23 cellular contexts compared by ENCODE assay signal in the genomic region with DNA sequence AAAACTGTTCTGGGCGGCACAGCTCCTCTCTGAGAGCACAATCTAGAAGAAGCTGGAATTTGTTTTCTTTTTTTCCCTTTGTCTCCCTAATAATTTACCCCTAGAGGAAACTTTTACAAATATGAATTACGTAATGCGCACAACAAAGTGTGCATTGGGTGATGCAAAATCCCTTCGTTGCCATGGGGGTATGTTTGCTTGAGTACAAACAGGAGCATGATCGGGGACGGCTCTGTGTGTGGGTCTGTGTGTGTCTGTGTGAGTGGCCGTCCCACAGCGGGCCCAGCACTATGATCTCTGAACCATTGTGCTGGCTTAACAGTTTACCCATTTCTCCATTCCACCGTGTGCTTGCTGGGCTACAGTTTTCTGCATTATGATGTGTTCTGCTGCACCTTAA.
"Had no signal": no experiment of that assay in that cellular context is flagged by ENCODE, and none has a peak within 500 bp of the region (broad histone marks: within the 10 kb centered on the region; RNA-seq: fewer than 3 reads in every experiment).

No MANE protein-coding gene starts in this region.

- H3K9me3 ChIP-seq: esophagus muscularis mucosa, left ventricle myocardium inferior, right atrium auricular region, thoracic aorta had no signal

- H3K4me3 Mint-ChIP-seq: activated CD4-positive, alpha-beta T cell treated with anti-CD3 and anti-CD28 coated beads, Interleukin-2, amount 10 ng/mL, durations not matched to agents 24 days and 14 days; activated naive CD4-positive, alpha-beta T cell treated with anti-CD3 and anti-CD28 coated beads, Interleukin-2, amount 10 ng/mL, durations not matched to agents 7 days and 5 days; activated naive CD8-positive, alpha-beta T cell treated with anti-CD3 and anti-CD28 coated beads, Interleukin-2, amount 50 U/mL, for 24 hours; activated T-cell treated with anti-CD3 and anti-CD28 coated beads, Interleukin-2, amount 50 U/mL, for 4 hours; immature natural killer cell; T-cell had no signal

- H3K9me3 Mint-ChIP-seq: activated CD4-positive, alpha-beta T cell treated with anti-CD3 and anti-CD28 coated beads, Interleukin-2, amount 10 ng/mL, durations not matched to agents 24 days and 14 days; activated naive CD4-positive, alpha-beta T cell treated with anti-CD3 and anti-CD28 coated beads, Interleukin-2, amount 10 ng/mL, durations not matched to agents 7 days and 5 days; activated naive CD8-positive, alpha-beta T cell treated with anti-CD3 and anti-CD28 coated beads, Interleukin-2, amount 50 U/mL, for 24 hours; activated T-cell treated with anti-CD3 and anti-CD28 coated beads, Interleukin-2, amount 50 U/mL, for 4 hours; immature natural killer cell; T-cell had no signal

- H3K4me1 Mint-ChIP-seq: activated naive CD4-positive, alpha-beta T cell treated with anti-CD3 and anti-CD28 coated beads, Interleukin-2, amount 10 ng/mL, durations not matched to agents 7 days and 5 days; immature natural killer cell had no signal

- H3K27ac ChIP-seq: left ventricle myocardium inferior, right atrium auricular region, thoracic aorta had no signal

- H3K27me3 ChIP-seq: right atrium auricular region had no signal

- H3K27ac Mint-ChIP-seq: activated CD4-positive, alpha-beta T cell treated with anti-CD3 and anti-CD28 coated beads, Interleukin-2, amount 10 ng/mL, durations not matched to agents 24 days and 14 days; activated naive CD4-positive, alpha-beta T cell treated with anti-CD3 and anti-CD28 coated beads, Interleukin-2, amount 10 ng/mL, durations not matched to agents 7 days and 5 days; activated naive CD8-positive, alpha-beta T cell treated with anti-CD3 and anti-CD28 coated beads, Interleukin-2, amount 50 U/mL, for 24 hours; immature natural killer cell; progenitor cell of endocrine pancreas; T-cell had no signal

- ATAC-seq: activated naive CD8-positive, alpha-beta T cell treated with anti-CD3 and anti-CD28 coated beads, Interleukin-2, amount 50 U/mL, for 24 hours; activated T-cell treated with anti-CD3 and anti-CD28 coated beads, Interleukin-2, amount 50 U/mL, for 4 hours; T-cell had no signal

- H3K36me3 Mint-ChIP-seq: activated naive CD4-positive, alpha-beta T cell treated with anti-CD3 and anti-CD28 coated beads, Interleukin-2, amount 10 ng/mL, durations not matched to agents 7 days and 5 days; T-cell had no signal

- H3K36me3 ChIP-seq: esophagus muscularis mucosa, left ventricle myocardium inferior, right atrium auricular region, thoracic aorta had no signal

- DNase-seq: activated CD4-positive, alpha-beta T cell treated with anti-CD3 and anti-CD28 coated beads, Interleukin-2, amount 10 ng/mL, durations not matched to agents 24 days and 14 days; activated CD8-positive, alpha-beta memory T cell treated with anti-CD3 and anti-CD28 coated beads, Interleukin-2, amount 50 U/mL, for 4 hours; activated effector memory CD4-positive, alpha-beta T cell treated with Interleukin-2 at 50 U/mL for 16 hours; activated naive CD4-positive, alpha-beta T cell treated with anti-CD3 and anti-CD28 coated beads, Interleukin-2, amount 10 ng/mL, durations not matched to agents 7 days and 5 days; activated naive CD8-positive, alpha-beta T cell treated with anti-CD3 and anti-CD28 coated beads, Interleukin-2, amount 50 U/mL, for 24 hours; activated T-cell treated with anti-CD3 and anti-CD28 coated beads, Interleukin-2, amount 50 U/mL, for 4 hours; aorta; cerebellar nuclear complex; cortex of kidney; effector CD4-positive, alpha-beta T cell; immature natural killer cell; kidney glomerular epithelial cell; left ventricle myocardium inferior; mammary epithelial cell; stimulated activated CD4-positive, alpha-beta T cell treated with anti-CD3 and anti-CD28 coated beads, Interleukin-15, amount 100 ng/mL, for 24 hours; stimulated activated CD4-positive, alpha-beta T cell treated with anti-CD3 and anti-CD28 coated beads, Interleukin-2, amount 100 ng/mL, for 48 hours; T-cell had no signal

- H3K4me3 ChIP-seq: esophagus muscularis mucosa, left ventricle myocardium inferior, right atrium auricular region, skin epidermis, thoracic aorta had no signal

- H3K27me3 Mint-ChIP-seq: activated naive CD8-positive, alpha-beta T cell treated with anti-CD3 and anti-CD28 coated beads, Interleukin-2, amount 50 U/mL, for 24 hours had no signal

- FAIRE-seq: endothelial cell of umbilical vein had no signal

- H3K4me1 ChIP-seq: left ventricle myocardium inferior, right atrium auricular region had no signal
